Comparison of ENCODE assay signal across 2 cellular contexts in the genomic region with DNA sequence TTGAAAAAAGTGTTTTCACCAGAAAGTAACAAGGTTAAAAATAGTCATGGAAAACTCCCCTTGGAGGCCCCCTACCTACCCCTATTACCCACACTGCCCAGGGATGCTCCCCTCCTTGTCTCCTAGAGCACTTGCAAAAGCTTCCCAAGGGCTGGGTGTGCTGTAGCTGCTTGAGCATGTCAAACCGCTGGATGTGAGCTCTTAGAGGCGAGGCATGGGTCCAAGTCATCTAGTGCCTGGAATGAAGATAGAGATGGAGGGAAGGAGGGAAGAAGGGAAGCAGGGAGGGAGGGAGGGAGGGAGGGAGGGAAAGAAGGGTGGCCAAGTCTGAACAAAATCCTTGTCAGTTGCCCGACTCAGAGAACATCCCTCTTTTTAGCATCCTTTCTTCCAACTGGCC.
TF ChIP-seq lines count a peak whose summit lies in the region.

No MANE protein-coding gene starts in this region.

TF ChIP-seq in SK-N-SH, 30 proteins besides CTCF, POLR2A, EP300 and RAD21 (continued from another document):
- TF ChIP-seq ZBTB33 (IDR thresholded peaks at IDR 0.05; ENCODE audit: borderline replicate concordance, low read depth) (no peak), RCOR1 (IDR thresholded peaks at IDR 0.05; ENCODE audit: low read length) (no peak), POLR2AphosphoS5 (IDR thresholded peaks at IDR 0.05; ENCODE audit: low read depth, low read length) (no peak)

TF ChIP-seq in SK-N-SH treated with all-trans-retinoic acid at 6 μM for 48 hours, 23 proteins besides CTCF, POLR2A, EP300 and RAD21 (continued from another document):
- TF ChIP-seq, protein P1, sequence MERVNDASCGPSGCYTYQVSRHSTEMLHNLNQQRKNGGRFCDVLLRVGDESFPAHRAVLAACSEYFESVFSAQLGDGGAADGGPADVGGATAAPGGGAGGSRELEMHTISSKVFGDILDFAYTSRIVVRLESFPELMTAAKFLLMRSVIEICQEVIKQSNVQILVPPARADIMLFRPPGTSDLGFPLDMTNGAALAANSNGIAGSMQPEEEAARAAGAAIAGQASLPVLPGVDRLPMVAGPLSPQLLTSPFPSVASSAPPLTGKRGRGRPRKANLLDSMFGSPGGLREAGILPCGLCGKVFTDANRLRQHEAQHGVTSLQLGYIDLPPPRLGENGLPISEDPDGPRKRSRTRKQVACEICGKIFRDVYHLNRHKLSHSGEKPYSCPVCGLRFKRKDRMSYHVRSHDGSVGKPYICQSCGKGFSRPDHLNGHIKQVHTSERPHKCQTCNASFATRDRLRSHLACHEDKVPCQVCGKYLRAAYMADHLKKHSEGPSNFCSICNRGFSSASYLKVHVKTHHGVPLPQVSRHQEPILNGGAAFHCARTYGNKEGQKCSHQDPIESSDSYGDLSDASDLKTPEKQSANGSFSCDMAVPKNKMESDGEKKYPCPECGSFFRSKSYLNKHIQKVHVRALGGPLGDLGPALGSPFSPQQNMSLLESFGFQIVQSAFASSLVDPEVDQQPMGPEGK (CRISPR knock-in tag; IDR thresholded peaks at IDR 0.05; ENCODE audit: borderline replicate concordance), result no peak
- TF ChIP-seq POU6F1 (CRISPR knock-in tag; IDR thresholded peaks at IDR 0.05; ENCODE audit: borderline replicate concordance, low read depth), result no peak
